13 cellular contexts compared by ENCODE assay signal in the genomic region with DNA sequence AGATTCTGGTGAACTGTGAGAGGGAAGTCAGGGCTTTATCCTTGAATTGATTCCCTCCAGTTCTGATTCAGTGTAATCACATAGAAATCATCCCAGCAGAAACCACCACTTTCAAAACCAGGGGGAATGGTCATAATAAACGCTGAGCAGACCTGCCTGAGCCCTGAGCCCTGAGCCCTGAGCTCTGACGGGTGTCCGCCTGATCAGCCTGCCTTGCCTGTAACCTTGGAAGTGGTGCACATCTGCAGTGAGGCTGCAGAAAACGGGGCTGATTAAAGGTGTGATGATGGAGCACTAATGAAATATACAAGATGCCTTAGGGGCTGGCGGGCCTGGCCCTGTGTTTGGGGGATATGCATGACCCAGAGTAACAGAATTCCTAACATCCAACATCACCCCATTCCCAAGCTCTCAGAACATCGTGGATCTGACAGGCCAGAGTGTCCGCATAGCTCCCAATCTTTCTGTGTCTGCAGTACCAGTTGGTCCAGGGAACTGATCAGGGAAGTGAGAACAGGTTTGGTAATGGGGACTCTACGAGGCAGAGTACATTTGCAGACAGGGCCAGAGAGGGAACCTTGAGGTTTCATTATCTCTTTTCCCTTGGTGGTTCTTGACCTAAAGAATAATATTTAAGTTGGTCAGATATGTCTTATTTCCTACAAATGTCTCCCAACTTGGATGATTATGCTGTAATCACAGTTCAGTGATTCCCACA. TPM values are rescaled to one million over a fixed set of nuclear protein-coding genes. Genes with fewer than 3 reads are reported as not detected.
A peak's percentile ranks its signal among the peaks of the same experiment; 100 is the strongest.
DNase-seq lines count a peak whose midpoint lies in the region; ATAC-seq and TF ChIP-seq lines count a peak whose summit lies in the region.
"Had no signal": no experiment of that assay in that cellular context is flagged by ENCODE, and none has a peak within 500 bp of the region (broad histone marks: within the 10 kb centered on the region; RNA-seq: fewer than 3 reads in every experiment).

No MANE protein-coding gene starts in this region.

- CTCF ChIA-PET in Panc1 (lab: Charles Lee): interaction anchor here (1.2 kb wide), 1 partner anchor 9 kb away, joined by 3 read pairs; no protein-coding TSS in a partner anchor
- CTCF ChIA-PET in PC-3 (lab: Charles Lee): no interaction called here
- CTCF ChIA-PET in activated CD4-positive, alpha-beta memory T cell treated with anti-CD3 and anti-CD28 coated beads, Interleukin-2, amount 10 ng/mL, durations not matched to agents 7 days and 5 days (lab: Charles Lee): interaction anchor here (1.8 to 3.7 kb wide), 4 partner anchors 8 to 492 kb away, joined by 7 to 21 read pairs (median 10); no protein-coding TSS in a partner anchor

- TF ChIP-seq CTCF in Panc1 (IDR thresholded peaks at IDR 0.05) (no peak), PC-3 (conservative IDR thresholded peaks at IDR 0.05; ENCODE audit: low read depth, low read length) (no peak)

- POLR2A ChIA-PET in Panc1 (lab: Charles Lee) (no interaction called here), PC-3 (lab: Charles Lee; ENCODE audit: unreplicated experiment) (no interaction called here)
- POLR2A ChIA-PET in activated CD4-positive, alpha-beta memory T cell treated with anti-CD3 and anti-CD28 coated beads, Interleukin-2, amount 10 ng/mL, durations not matched to agents 7 days and 5 days (lab: Charles Lee): no interaction called here

- no peaks in the 10 kb centered on the region for H3F3A ChIP-seq in PC-3 (ENCODE audit: low read length, unreplicated experiment)

- no peak overlapping the region for H3K9ac ChIP-seq in PC-3 (ENCODE audit: low read length)
- H3K9ac ChIP-seq: BLaER1 treated with 17β-estradiol and CSF1 and Interleukin-3, amounts not matched to agents 10 nM and 100 nM had no signal

- no peaks in the 10 kb centered on the region for H4K20me1 ChIP-seq in PC-3 (ENCODE audit: low read length)
- H4K20me1 ChIP-seq: BLaER1 treated with 17β-estradiol and CSF1 and Interleukin-3, amounts not matched to agents 10 nM and 100 nM had no signal

- BruUV-seq in Panc1 (replicated peaks; lab: Mats Ljungman, UMichigan) (no TSS peak), PC-3 (replicated peaks; lab: Mats Ljungman, UMichigan) (no TSS peak)

- H3K4me1 ChIP-seq in Panc1 (ENCODE audit: control insufficient read depth, insufficient read depth, low read length) (peaks cover 12% of the 10 kb centered on the region; the same call in 1 of the 2 replicates), PC-3 (ENCODE audit: insufficient read depth, low read length) (no peaks in the 10 kb centered on the region)
- H3K4me1 ChIP-seq: left lung, vagina had no signal

- no peak overlapping the region for H2AFZ ChIP-seq in PC-3 (ENCODE audit: low read length)

- no peaks in the 10 kb centered on the region for H3K79me2 ChIP-seq in PC-3 (ENCODE audit: low read length)

- peak; percentile 1 for ATAC-seq in GM18861 (IDR thresholded peaks at IDR 0.05; ENCODE audit: unreplicated experiment)
- peak; percentile 27 for ATAC-seq in GM21447 (IDR thresholded peaks at IDR 0.05; ENCODE audit: unreplicated experiment)
- ATAC-seq in HG03039 (IDR thresholded peaks at IDR 0.05; ENCODE audit: unreplicated experiment): peak; percentile 14
- ATAC-seq in Panc1: no peak
- ATAC-seq in PC-3: no peak
- no peak for ATAC-seq in left cardiac atrium

- H3K4me1 Mint-ChIP-seq in activated CD4-positive, alpha-beta memory T cell treated with anti-CD3 and anti-CD28 coated beads, Interleukin-2, amount 10 ng/mL, durations not matched to agents 7 days and 5 days: peaks cover 38% of the 10 kb centered on the region

- DNase-seq in Panc1 (ENCODE audit: low read depth, low spot score): no peak
- DNase-seq in mesenteric fat pad (ENCODE audit: low spot score): no peak
- DNase-seq in PC-3: no peak
- DNase-seq in left cardiac atrium: no peak
- no peak for DNase-seq in activated CD4-positive, alpha-beta memory T cell treated with anti-CD3 and anti-CD28 coated beads, Interleukin-2, amount 10 ng/mL, durations not matched to agents 7 days and 5 days
- DNase-seq: IMR-90, left lung, NCI-H187 treated with DMSO at 0.1 percent for 48 hours had no signal

- peaks cover 79% of the 10 kb centered on the region for H3K36me3 Mint-ChIP-seq in activated CD4-positive, alpha-beta memory T cell treated with anti-CD3 and anti-CD28 coated beads, Interleukin-2, amount 10 ng/mL, durations not matched to agents 7 days and 5 days (ENCODE audit: low read depth)

- no peak overlapping the region for H3K4me2 ChIP-seq in PC-3 (ENCODE audit: low read length)
- H3K4me2 ChIP-seq: BLaER1 treated with 17β-estradiol and CSF1 and Interleukin-3, amounts not matched to agents 10 nM and 100 nM had no signal

- no peaks in the 10 kb centered on the region for H3K27me3 Mint-ChIP-seq in activated CD4-positive, alpha-beta memory T cell treated with anti-CD3 and anti-CD28 coated beads, Interleukin-2, amount 10 ng/mL, durations not matched to agents 7 days and 5 days

- no peaks in the 10 kb centered on the region for H3K9me2 ChIP-seq in PC-3 (replicated peaks; ENCODE audit: low read length)

- no peak overlapping the region for H3K4me3 Mint-ChIP-seq in activated CD4-positive, alpha-beta memory T cell treated with anti-CD3 and anti-CD28 coated beads, Interleukin-2, amount 10 ng/mL, durations not matched to agents 7 days and 5 days

- intact Hi-C loops in Panc1 (cut with micrococcal nuclease; ENCODE audit: unreplicated experiment): no loop called here
- intact Hi-C loops in PC-3 (cut with micrococcal nuclease): no loop called here
- intact Hi-C loops in left cardiac atrium (cut with DNase I): no loop called here

- no peak overlapping the region for H3K27ac Mint-ChIP-seq in activated CD4-positive, alpha-beta memory T cell treated with anti-CD3 and anti-CD28 coated beads, Interleukin-2, amount 10 ng/mL, durations not matched to agents 7 days and 5 days

- H3K4me3 ChIP-seq in Panc1 (ENCODE audit: low read depth in 2 of 2, low read length in 2 of 2) (no peak overlapping the region), PC-3 (ENCODE audit: low read length) (no peak overlapping the region)
- H3K4me3 ChIP-seq: BLaER1 treated with 17β-estradiol and CSF1 and Interleukin-3, amounts not matched to agents 10 nM and 100 nM; left lung; vagina had no signal

- peaks cover 36% of the 10 kb centered on the region for H3K36me3 ChIP-seq in Panc1 (ENCODE audit: control insufficient read depth, insufficient read depth, low read length)
- peaks cover 76% of the 10 kb centered on the region for H3K36me3 ChIP-seq in PC-3 (ENCODE audit: low read depth, low read length)

- H3K9me3 ChIP-seq in Panc1 (ENCODE audit: control insufficient read depth, insufficient read depth, low read depth, low read length) (no peaks in the 10 kb centered on the region), PC-3 (ENCODE audit: low read length) (no peaks in the 10 kb centered on the region)
- H3K9me3 ChIP-seq: BLaER1 treated with 17β-estradiol and CSF1 and Interleukin-3, amounts not matched to agents 10 nM and 100 nM; left lung; vagina had no signal

- no peaks in the 10 kb centered on the region for H3K9me3 Mint-ChIP-seq in activated CD4-positive, alpha-beta memory T cell treated with anti-CD3 and anti-CD28 coated beads, Interleukin-2, amount 10 ng/mL, durations not matched to agents 7 days and 5 days

- H3K27ac ChIP-seq in Panc1 (ENCODE audit: low read length) (peak overlapping the region; percentile 56), PC-3 (ENCODE audit: low read length) (no peak overlapping the region)
- H3K27ac ChIP-seq: BLaER1 treated with 17β-estradiol and CSF1 and Interleukin-3, amounts not matched to agents 10 nM and 100 nM; left lung; vagina had no signal

- in situ Hi-C loops in Panc1 (cut with HindIII; ENCODE audit: low pct_unique_long_range_greater_than_20kb, low sequenced_read_pairs): no loop called here

- H3K27me3 ChIP-seq in Panc1 (ENCODE audit: control insufficient read depth, insufficient read depth, low read length): no peaks in the 10 kb centered on the region
- H3K27me3 ChIP-seq in PC-3 (ENCODE audit: low read length): no peaks in the 10 kb centered on the region
- H3K27me3 ChIP-seq: BLaER1 treated with 17β-estradiol and CSF1 and Interleukin-3, amounts not matched to agents 10 nM and 100 nM; left lung; vagina had no signal

RNA-seq across cellular contexts. Expression of a gene that starts 37.8 kb away (rescaled TPM):
- total RNA-seq in Panc1 (2021; ENCODE audit: unreplicated experiment) (14.7 TPM), mesenteric fat pad (11.7 TPM), PC-3 (2014; rRNA removed) (10.4 and 13.0 TPM in 2 replicates), left cardiac atrium (10 to 100 TPM in 1 of 2 donors, 1 to 10 TPM in 1; 9.1 to 10.4 TPM)
- 10.2 TPM for polyA plus RNA-seq in Panc1 (2012; ENCODE audit: insufficient read length)
- total RNA-seq in activated CD4-positive, alpha-beta memory T cell treated with anti-CD3 and anti-CD28 coated beads, Interleukin-2, amount 10 ng/mL, durations not matched to agents 7 days and 5 days: 10 to 100 TPM; 17.5 to 18.8 TPM

RNA-seq across cellular contexts. Expression of a gene that starts 53.9 kb away (rescaled TPM):
- total RNA-seq in Panc1 (2021; ENCODE audit: unreplicated experiment) (34.0 TPM), mesenteric fat pad (1.5 TPM), PC-3 (2014; rRNA removed) (23.5 and 25.6 TPM in 2 replicates), left cardiac atrium (1 to 10 TPM; 1.6 to 2.2 TPM)
- polyA plus RNA-seq in Panc1 (2012; ENCODE audit: insufficient read length): 5.4 TPM
- total RNA-seq in activated CD4-positive, alpha-beta memory T cell treated with anti-CD3 and anti-CD28 coated beads, Interleukin-2, amount 10 ng/mL, durations not matched to agents 7 days and 5 days: 10 to 100 TPM; 44.2 to 45.3 TPM

Comparison
In these comparisons a context has a peak if more than half of its experiments do, and no peak if none do; other contexts are left out.
1. ATAC-seq: peak in GM18861 (single experiment), GM21447 (single experiment) and HG03039 (single experiment); none in Panc1 (single experiment), PC-3 (single experiment) and left cardiac atrium (0 of 2).